Comparison of ENCODE assay signal across 2 cellular contexts in genomic region chr1:6248161-6248776, GRCh38.
TF ChIP-seq lines count a peak whose summit lies in the region.

No MANE protein-coding gene starts in this region.

TF ChIP-seq in IMR-90, 13 proteins besides CTCF, POLR2A, EP300 and RAD21:
- TF ChIP-seq CEBPB (IDR thresholded peaks at IDR 0.05; ENCODE audit: low read depth, low read length) (no peak), MXI1 (IDR thresholded peaks at IDR 0.05; ENCODE audit: borderline replicate concordance, low read depth, low read length) (no peak), MAFK (IDR thresholded peaks at IDR 0.05; ENCODE audit: low read depth, low read length) (no peak), SMC3 (IDR thresholded peaks at IDR 0.05; ENCODE audit: low read depth, low read length) (no peak), USF2 (IDR thresholded peaks at IDR 0.05; ENCODE audit: low read depth, low read length) (no peak), NFE2L2 (IDR thresholded peaks at IDR 0.05; ENCODE audit: low read depth, low read length) (no peak), RFX5 (IDR thresholded peaks at IDR 0.05; ENCODE audit: low read depth, low read length) (no peak), RCOR1 (IDR thresholded peaks at IDR 0.05; ENCODE audit: insufficient replicate concordance, low read length) (no peak), BHLHE40 (IDR thresholded peaks at IDR 0.05; ENCODE audit: low read depth, low read length) (no peak)
- TF ChIP-seq, protein P1, sequence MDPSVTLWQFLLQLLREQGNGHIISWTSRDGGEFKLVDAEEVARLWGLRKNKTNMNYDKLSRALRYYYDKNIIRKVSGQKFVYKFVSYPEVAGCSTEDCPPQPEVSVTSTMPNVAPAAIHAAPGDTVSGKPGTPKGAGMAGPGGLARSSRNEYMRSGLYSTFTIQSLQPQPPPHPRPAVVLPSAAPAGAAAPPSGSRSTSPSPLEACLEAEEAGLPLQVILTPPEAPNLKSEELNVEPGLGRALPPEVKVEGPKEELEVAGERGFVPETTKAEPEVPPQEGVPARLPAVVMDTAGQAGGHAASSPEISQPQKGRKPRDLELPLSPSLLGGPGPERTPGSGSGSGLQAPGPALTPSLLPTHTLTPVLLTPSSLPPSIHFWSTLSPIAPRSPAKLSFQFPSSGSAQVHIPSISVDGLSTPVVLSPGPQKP (IDR thresholded peaks at IDR 0.05; ENCODE audit: borderline replicate concordance, low read depth, low read length): no peak

TF ChIP-seq in H1, 55 proteins besides CTCF, POLR2A, EP300 and RAD21:
- TF ChIP-seq SP4 (IDR thresholded peaks at IDR 0.05; ENCODE audit: low read length) (no peak), MAX (IDR thresholded peaks at IDR 0.05) (peak; percentile 64), POLR2AphosphoS5 (IDR thresholded peaks at IDR 0.05; ENCODE audit: low read depth, low read length) (peak; percentile 70)
